Comparison of ENCODE assay signal across 1 cellular context in the genomic region with DNA sequence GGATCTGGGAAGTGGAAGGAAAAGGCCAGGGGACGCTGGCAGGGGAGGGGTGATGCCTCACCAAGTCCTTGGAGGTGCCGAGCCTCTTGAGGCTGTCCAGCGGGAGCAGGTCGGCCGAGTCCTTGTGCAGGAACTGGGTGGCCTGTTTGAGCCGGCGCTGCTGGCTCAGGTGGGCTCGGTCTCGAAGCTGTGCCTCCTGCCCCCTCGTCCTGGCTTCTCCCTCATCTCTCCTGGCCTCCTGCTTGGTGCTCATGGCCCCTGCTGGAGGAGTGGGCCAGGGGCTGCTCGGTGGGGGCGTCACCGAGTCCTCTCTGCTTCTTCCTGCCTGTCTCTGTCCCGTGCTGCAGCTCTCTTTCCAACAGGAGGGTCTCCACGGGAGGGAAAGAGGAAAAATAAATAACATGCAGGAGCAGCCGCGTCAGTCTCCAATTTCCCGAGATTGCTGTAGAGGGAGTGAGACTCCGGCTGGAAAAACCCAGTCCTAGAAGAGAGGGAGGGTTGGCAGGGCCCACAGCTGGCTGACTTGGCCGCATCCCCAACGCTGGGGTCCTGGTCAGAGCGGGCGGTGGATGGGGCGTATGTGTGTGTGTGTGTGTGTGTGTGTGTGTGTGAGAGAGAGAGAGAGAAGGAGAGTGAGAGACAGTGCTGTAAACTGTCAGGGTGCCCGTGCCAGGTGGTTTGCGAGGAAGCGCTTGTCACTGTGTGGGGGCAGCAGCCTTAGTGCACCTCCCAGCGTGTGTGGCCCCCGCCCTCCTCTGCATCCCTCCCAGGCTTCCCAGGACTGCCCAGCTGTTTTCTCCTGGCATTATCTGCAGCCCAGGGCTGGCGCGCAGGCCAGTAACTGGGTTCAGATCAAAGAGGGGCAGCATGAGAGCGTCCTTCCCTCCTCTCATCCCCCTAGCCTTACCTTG.
TF ChIP-seq lines count a peak whose summit lies in the region.

Gene NRIP2, minus strand, starts transcription at position 455 of the 911 bp plus-strand sequence. Its CDS starts 52 bp downstream, at position 403.

TF ChIP-seq in HEK293, 187 proteins besides CTCF, POLR2A, EP300 and RAD21 (continued from another document):
- TF ChIP-seq ZNF391 (tag by site-specific recombination; IDR thresholded peaks at IDR 0.05; ENCODE audit: borderline replicate concordance, low read depth) (no peak), EGR2 (tag by site-specific recombination; IDR thresholded peaks at IDR 0.05; ENCODE audit: low read depth) (peak; percentile 73), ZNF394 (tag by site-specific recombination; IDR thresholded peaks at IDR 0.05; ENCODE audit: borderline replicate concordance) (no peak), ZIC2 (tag by site-specific recombination; IDR thresholded peaks at IDR 0.05) (peak; percentile 71), GLIS1 (tag by site-specific recombination; IDR thresholded peaks at IDR 0.05) (peak; percentile 82), ZNF10 (tag by site-specific recombination; IDR thresholded peaks at IDR 0.05) (no peak), GLIS2 (tag by site-specific recombination; IDR thresholded peaks at IDR 0.05) (peak; percentile 32; the same call in 1 of the 2 replicates), ZFHX2 (tag by site-specific recombination; conservative IDR thresholded peaks at IDR 0.05) (peak; percentile 89), ZSCAN4 (tag by site-specific recombination; IDR thresholded peaks at IDR 0.05) (peak; percentile 61), ZNF791 (tag by site-specific recombination; IDR thresholded peaks at IDR 0.05) (no peak), ZBTB17 (tag by site-specific recombination; IDR thresholded peaks at IDR 0.05) (no peak), ZNF580 (tag by site-specific recombination; IDR thresholded peaks at IDR 0.05) (no peak), KLF7 (tag by site-specific recombination; IDR thresholded peaks at IDR 0.05; ENCODE audit: borderline replicate concordance) (no peak), ZNF146 (tag by site-specific recombination; IDR thresholded peaks at IDR 0.05) (no peak), SCRT2 (tag by site-specific recombination; IDR thresholded peaks at IDR 0.05) (no peak), KLF8 (tag by site-specific recombination; IDR thresholded peaks at IDR 0.05) (no peak), ZNF843 (tag by site-specific recombination; IDR thresholded peaks at IDR 0.05) (no peak), ZNF416 (tag by site-specific recombination; IDR thresholded peaks at IDR 0.05) (no peak)
- TF ChIP-seq, protein P1, sequence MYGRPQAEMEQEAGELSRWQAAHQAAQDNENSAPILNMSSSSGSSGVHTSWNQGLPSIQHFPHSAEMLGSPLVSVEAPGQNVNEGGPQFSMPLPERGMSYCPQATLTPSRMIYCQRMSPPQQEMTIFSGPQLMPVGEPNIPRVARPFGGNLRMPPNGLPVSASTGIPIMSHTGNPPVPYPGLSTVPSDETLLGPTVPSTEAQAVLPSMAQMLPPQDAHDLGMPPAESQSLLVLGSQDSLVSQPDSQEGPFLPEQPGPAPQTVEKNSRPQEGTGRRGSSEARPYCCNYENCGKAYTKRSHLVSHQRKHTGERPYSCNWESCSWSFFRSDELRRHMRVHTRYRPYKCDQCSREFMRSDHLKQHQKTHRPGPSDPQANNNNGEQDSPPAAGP (tag by site-specific recombination; IDR thresholded peaks at IDR 0.05) = peak; percentile 86
